In genomic region chr6:9499709-9500108, GRCh38 we compare ENCODE assay signal across 16 cellular contexts.
"Had no signal": no experiment of that assay in that cellular context is flagged by ENCODE, and none has a peak within 500 bp of the region (broad histone marks: within the 10 kb centered on the region; RNA-seq: fewer than 3 reads in every experiment).

No MANE protein-coding gene starts in this region.

- H3K27me3 ChIP-seq: cardiac muscle cell, neutrophil, right atrium auricular region, tibial artery, vagina had no signal

- DNase-seq: activated CD8-positive, alpha-beta memory T cell treated with anti-CD3 and anti-CD28 coated beads, Interleukin-2, amount 50 U/mL, for 48 hours; activated CD8-positive, alpha-beta T cell treated with anti-CD3 and anti-CD28 coated beads for 36 hours; activated naive CD4-positive, alpha-beta T cell treated with Interleukin-2 at 50 U/mL for 16 hours; effector memory CD4-positive, alpha-beta T cell; glutamatergic neuron; lower lobe of right lung; midbrain; naive thymus-derived CD4-positive, alpha-beta T cell; T1000; tibial artery had no signal

- H3K9me3 ChIP-seq: lower lobe of right lung, neutrophil, tibial artery, vagina had no signal

- H3K4me1 Mint-ChIP-seq: naive thymus-derived CD4-positive, alpha-beta T cell had no signal

- ATAC-seq: activated CD8-positive, alpha-beta T cell treated with anti-CD3 and anti-CD28 coated beads for 36 hours; lower lobe of right lung; naive thymus-derived CD4-positive, alpha-beta T cell had no signal

- H3K4me3 ChIP-seq: cardiac muscle cell, lower lobe of right lung, right atrium auricular region, smooth muscle cell, tibial artery, vagina had no signal

- H3K36me3 ChIP-seq: cardiac muscle cell, lower lobe of right lung, neutrophil, right atrium auricular region, tibial artery, vagina had no signal

- H3K27me3 Mint-ChIP-seq: activated CD8-positive, alpha-beta T cell treated with anti-CD3 and anti-CD28 coated beads for 36 hours; naive thymus-derived CD4-positive, alpha-beta T cell had no signal

- H3K4me3 Mint-ChIP-seq: activated CD8-positive, alpha-beta T cell treated with anti-CD3 and anti-CD28 coated beads for 36 hours; naive thymus-derived CD4-positive, alpha-beta T cell had no signal

- H3K4me1 ChIP-seq: lower lobe of right lung, right atrium auricular region, tibial artery had no signal

- H3K27ac ChIP-seq: cardiac muscle cell, lower lobe of right lung, neutrophil, right atrium auricular region, tibial artery, vagina, VCaP had no signal

- H3K27ac Mint-ChIP-seq: activated CD8-positive, alpha-beta T cell treated with anti-CD3 and anti-CD28 coated beads for 36 hours; naive thymus-derived CD4-positive, alpha-beta T cell had no signal
